ENCODE assay signal across 8 cellular contexts in the genomic region with DNA sequence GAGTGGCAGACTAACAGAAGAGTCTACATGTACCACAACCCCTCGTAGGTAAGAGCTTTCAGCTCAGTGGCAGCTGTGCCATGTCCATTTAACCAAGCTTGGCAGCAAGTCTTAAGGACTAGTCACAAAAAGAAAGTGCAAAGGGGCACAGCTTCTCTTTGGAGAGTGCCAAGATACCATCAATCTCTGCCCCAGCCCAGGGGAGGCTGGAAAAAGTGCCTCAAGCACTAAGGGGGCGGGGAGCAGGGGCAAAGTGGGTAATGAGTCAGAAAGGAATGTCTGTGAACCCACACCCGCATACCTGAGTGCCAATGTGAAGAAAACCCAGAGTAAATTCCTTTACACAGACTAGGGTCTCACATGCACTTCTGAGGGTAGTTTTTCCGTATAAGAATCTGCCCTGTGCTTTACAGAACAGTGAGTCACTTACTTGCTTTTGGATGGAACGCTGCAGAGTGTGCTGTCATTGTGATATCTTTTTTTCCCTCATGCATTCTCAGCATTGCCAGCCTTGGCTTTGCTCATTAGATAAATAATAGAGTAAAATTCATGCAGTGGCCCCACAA.
DNase-seq lines count a peak whose midpoint lies in the region; ATAC-seq and TF ChIP-seq lines count a peak whose summit lies in the region.

No MANE protein-coding gene starts in this region.

- H3K4me3 ChIP-seq in GM23338 = no peak overlapping the region
- H3K4me3 ChIP-seq in esophagus squamous epithelium = no peak overlapping the region

- peak overlapping the region; percentile 100 for H3K27ac ChIP-seq in GM23338 (ENCODE audit: low read depth)
- peak overlapping the region; percentile 38 to 81 (median 80) for H3K27ac ChIP-seq in esophagus squamous epithelium

- ATAC-seq in GM23338 (peak; percentile 9; the same call in 2 of the 3 replicates), GM19463 (IDR thresholded peaks at IDR 0.05; ENCODE audit: unreplicated experiment) (no peak)
- no peak for ATAC-seq in natural killer cell treated with Interleukin-12 subunit alpha and Interleukin-12 subunit beta and Interleukin-15 and Interleukin-18, amount 100 ng/mL, for 72 hours

- intact Hi-C loops in esophagus squamous epithelium (cut with DNase I) = no loop called here

- H2AFZ ChIP-seq in GM23338 = no peak overlapping the region

- no peaks in the 10 kb centered on the region for H3K36me3 ChIP-seq in GM23338 (ENCODE audit: insufficient read depth)
- no peaks in the 10 kb centered on the region for H3K36me3 ChIP-seq in esophagus squamous epithelium

- no peaks in the 10 kb centered on the region for H4K20me1 ChIP-seq in GM23338 (replicated peaks; ENCODE audit: insufficient read depth)

- TF ChIP-seq POLR2A in esophagus squamous epithelium (IDR thresholded peaks at IDR 0.05) = no peak

- no peaks in the 10 kb centered on the region for H3F3A ChIP-seq in GM23338 (replicated peaks; ENCODE audit: low read depth)

- H3K9me3 Mint-ChIP-seq in GM23338 (no peaks in the 10 kb centered on the region), glutamatergic neuron (ENCODE audit: unreplicated experiment) (no peaks in the 10 kb centered on the region)
- no peaks in the 10 kb centered on the region for H3K9me3 Mint-ChIP-seq in natural killer cell treated with Interleukin-12 subunit alpha and Interleukin-12 subunit beta and Interleukin-15 and Interleukin-18, amount 100 ng/mL, for 72 hours

- H3K36me3 Mint-ChIP-seq in GM23338 (ENCODE audit: low read depth) = no peaks in the 10 kb centered on the region
- no peaks in the 10 kb centered on the region for H3K36me3 Mint-ChIP-seq in natural killer cell treated with Interleukin-12 subunit alpha and Interleukin-12 subunit beta and Interleukin-15 and Interleukin-18, amount 100 ng/mL, for 72 hours
- no peaks in the 10 kb centered on the region for H3K36me3 Mint-ChIP-seq in glutamatergic neuron (ENCODE audit: unreplicated experiment)

- no peaks in the 10 kb centered on the region for H3K9me3 ChIP-seq in esophagus squamous epithelium

- H3K4me1 ChIP-seq in GM23338 (ENCODE audit: insufficient read depth) = peaks cover 23% of the 10 kb centered on the region; the same call in 1 of the 2 replicates
- H3K4me1 ChIP-seq in esophagus squamous epithelium = peaks cover 0 to 37% (median 0%) of the 10 kb centered on the region in 3 donors

- no peaks in the 10 kb centered on the region for H3K9me2 ChIP-seq in GM23338 (ENCODE audit: insufficient read depth)

- H3K27me3 ChIP-seq in GM23338 (ENCODE audit: insufficient read depth) = no peaks in the 10 kb centered on the region
- H3K27me3 ChIP-seq in esophagus squamous epithelium = no peaks in the 10 kb centered on the region

- H3K27me3 Mint-ChIP-seq in GM23338 (ENCODE audit: insufficient read depth, low read depth, poor library complexity) = no peaks in the 10 kb centered on the region
- H3K27me3 Mint-ChIP-seq in natural killer cell treated with Interleukin-12 subunit alpha and Interleukin-12 subunit beta and Interleukin-15 and Interleukin-18, amount 100 ng/mL, for 72 hours = peaks cover 0 to 24% of the 10 kb centered on the region in 2 donors
- no peaks in the 10 kb centered on the region for H3K27me3 Mint-ChIP-seq in glutamatergic neuron (ENCODE audit: unreplicated experiment)

- peak; percentile 58 for DNase-seq in GM23338 (ENCODE audit: low spot score)
- peak; percentile 25 to 38 for DNase-seq in activated CD4-positive, alpha-beta T cell treated with anti-CD3 and anti-CD28 coated beads for 24 hours (ENCODE audit: low read depth in 2 of 2)
- no peak for DNase-seq in esophagus squamous epithelium (lab: John Stamatoyannopoulos, UW)
- DNase-seq in stimulated activated CD4-positive, alpha-beta T cell treated with anti-CD3 and anti-CD28 coated beads, Interleukin-1b, Interleukin-23, amount 100 ng/mL, for 48 hours = peak; percentile 75
- DNase-seq in natural killer cell treated with Interleukin-12 subunit alpha and Interleukin-12 subunit beta and Interleukin-15 and Interleukin-18, amount 100 ng/mL, for 72 hours (ENCODE audit: low spot score) = no peak
- no peak for DNase-seq in glutamatergic neuron
- no peak for DNase-seq in germinal center (ENCODE audit: low spot score)

- no peak overlapping the region; the same call in 2 of the 3 replicates for H3K4me3 Mint-ChIP-seq in GM23338
- H3K4me3 Mint-ChIP-seq in natural killer cell treated with Interleukin-12 subunit alpha and Interleukin-12 subunit beta and Interleukin-15 and Interleukin-18, amount 100 ng/mL, for 72 hours = no peak overlapping the region
- no peak overlapping the region for H3K4me3 Mint-ChIP-seq in glutamatergic neuron (ENCODE audit: unreplicated experiment)

- H3K27ac Mint-ChIP-seq in GM23338 (peak overlapping the region; percentile 84), glutamatergic neuron (ENCODE audit: unreplicated experiment) (no peak overlapping the region)
- no peak overlapping the region for H3K27ac Mint-ChIP-seq in natural killer cell treated with Interleukin-12 subunit alpha and Interleukin-12 subunit beta and Interleukin-15 and Interleukin-18, amount 100 ng/mL, for 72 hours

- 17 to 21% methylated on average over 4 to 5 of the region's 5 CpGs for WGBS in esophagus squamous epithelium, 2 donors

- TF ChIP-seq CTCF in GM23338 (conservative IDR thresholded peaks at IDR 0.05; ENCODE audit: low read depth in 2 of 2) (no peak), esophagus squamous epithelium (IDR thresholded peaks at IDR 0.05) (no peak), glutamatergic neuron (IDR thresholded peaks at IDR 0.05; ENCODE audit: partially characterized antibody, unreplicated experiment) (no peak)

- peak overlapping the region; percentile 74 for H3K4me2 ChIP-seq in GM23338

- H3K79me2 ChIP-seq in GM23338 (replicated peaks; ENCODE audit: insufficient read depth) = no peaks in the 10 kb centered on the region

- H3K4me1 Mint-ChIP-seq in GM23338 = peaks cover 40% of the 10 kb centered on the region
- H3K4me1 Mint-ChIP-seq in natural killer cell treated with Interleukin-12 subunit alpha and Interleukin-12 subunit beta and Interleukin-15 and Interleukin-18, amount 100 ng/mL, for 72 hours (ENCODE audit: low read depth in 2 of 2) = peaks cover 0 to 2% of the 10 kb centered on the region in 2 donors
- no peaks in the 10 kb centered on the region for H3K4me1 Mint-ChIP-seq in glutamatergic neuron (ENCODE audit: low read depth, unreplicated experiment)

TF ChIP-seq in GM23338, 12 proteins besides CTCF, POLR2A, EP300 and RAD21:
- no peak for TF ChIP-seq EZH2 (IDR thresholded peaks at IDR 0.05; ENCODE audit: low read depth, unreplicated experiment)
- TF ChIP-seq, protein P1, sequence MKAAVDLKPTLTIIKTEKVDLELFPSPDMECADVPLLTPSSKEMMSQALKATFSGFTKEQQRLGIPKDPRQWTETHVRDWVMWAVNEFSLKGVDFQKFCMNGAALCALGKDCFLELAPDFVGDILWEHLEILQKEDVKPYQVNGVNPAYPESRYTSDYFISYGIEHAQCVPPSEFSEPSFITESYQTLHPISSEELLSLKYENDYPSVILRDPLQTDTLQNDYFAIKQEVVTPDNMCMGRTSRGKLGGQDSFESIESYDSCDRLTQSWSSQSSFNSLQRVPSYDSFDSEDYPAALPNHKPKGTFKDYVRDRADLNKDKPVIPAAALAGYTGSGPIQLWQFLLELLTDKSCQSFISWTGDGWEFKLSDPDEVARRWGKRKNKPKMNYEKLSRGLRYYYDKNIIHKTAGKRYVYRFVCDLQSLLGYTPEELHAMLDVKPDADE (IDR thresholded peaks at IDR 0.05) = no peak
- no peak for TF ChIP-seq POLR2AphosphoS5 (IDR thresholded peaks at IDR 0.05; ENCODE audit: low read depth)
- TF ChIP-seq ZNF114 (CRISPR knock-in tag; IDR thresholded peaks at IDR 0.05) = no peak
- TF ChIP-seq CREB1 (CRISPR knock-in tag; IDR thresholded peaks at IDR 0.05; ENCODE audit: low read depth) = no peak
- TF ChIP-seq ZNF331 (CRISPR knock-in tag; IDR thresholded peaks at IDR 0.05; ENCODE audit: low read depth) = no peak
- no peak for TF ChIP-seq JUNB (IDR thresholded peaks at IDR 0.05; ENCODE audit: unreplicated experiment)

Comparison
In these comparisons a context has a peak if more than half of its experiments do, and no peak if none do; other contexts are left out.
1. DNase-seq: peak in GM23338 (single experiment), activated CD4-positive, alpha-beta T cell treated with anti-CD3 and anti-CD28 coated beads for 24 hours (2 of 2) and stimulated activated CD4-positive, alpha-beta T cell treated with anti-CD3 and anti-CD28 coated beads, Interleukin-1b, Interleukin-23, amount 100 ng/mL, for 48 hours (single experiment); none in esophagus squamous epithelium (single experiment), natural killer cell treated with Interleukin-12 subunit alpha and Interleukin-12 subunit beta and Interleukin-15 and Interleukin-18, amount 100 ng/mL, for 72 hours (single experiment), glutamatergic neuron (single experiment) and germinal center (single experiment).